In the genomic region with DNA sequence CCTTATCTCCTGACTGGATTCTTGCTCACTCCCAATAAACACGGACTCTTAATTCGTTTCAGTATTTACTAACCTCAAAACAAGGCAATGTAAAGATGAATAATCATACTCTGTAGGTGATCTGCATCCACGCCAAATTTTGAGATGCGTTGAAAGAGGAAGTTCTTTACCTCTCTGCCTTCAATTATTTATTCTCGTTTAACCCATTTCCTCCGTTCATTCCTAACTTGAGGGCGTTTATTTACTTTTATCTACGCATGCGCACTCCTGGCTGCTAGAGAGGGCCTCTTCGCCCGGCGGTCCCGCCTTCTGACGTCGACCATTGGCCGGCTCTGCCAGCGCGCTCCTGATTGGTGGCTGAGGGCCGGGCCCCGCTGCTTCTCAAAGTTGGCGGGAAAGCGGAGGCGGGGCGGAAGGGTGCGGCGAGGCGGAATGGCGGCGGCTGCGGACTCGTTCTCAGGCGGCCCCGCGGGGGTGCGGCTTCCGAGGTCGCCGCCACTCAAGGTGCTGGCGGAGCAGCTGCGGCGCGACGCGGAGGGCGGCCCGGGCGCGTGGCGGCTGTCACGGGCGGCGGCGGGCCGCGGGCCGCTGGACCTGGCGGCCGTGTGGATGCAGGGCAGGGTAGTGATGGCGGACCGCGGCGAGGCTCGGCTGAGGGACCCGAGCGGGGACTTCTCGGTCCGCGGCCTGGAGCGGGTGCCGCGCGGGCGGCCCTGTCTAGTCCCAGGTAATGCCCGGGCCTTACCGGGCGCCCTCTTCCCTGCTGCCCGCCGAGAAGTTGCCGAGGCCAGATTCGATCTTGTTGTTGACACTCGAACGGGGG, we compare ENCODE assay signal across 8 cellular contexts. TPM values are rescaled to one million over a fixed set of nuclear protein-coding genes. Genes with fewer than 3 reads are reported as not detected.
A peak's percentile ranks its signal among the peaks of the same experiment; 100 is the strongest.
DNase-seq lines count a peak whose midpoint lies in the region; ATAC-seq, FAIRE-seq and TF ChIP-seq lines count a peak whose summit lies in the region.

A gene (plus strand): TSS at position 420 of the 823 bp plus-strand sequence. CDS start 13 bp downstream, at position 433.

- H3K79me1 ChIP-seq in mesenchymal stem cell (replicated peaks; ENCODE audit: low read length, poor library complexity, severe bottlenecking), result peaks cover 22% of the 10 kb centered on the region

- WGBS in mesenchymal stem cell, result under 1% methylated on average over 79 of the region's 82 CpGs

- H3K27me3 ChIP-seq in Caco-2 (replicated peaks; ENCODE audit: control insufficient read depth, insufficient read depth, low read length) (no peaks in the 10 kb centered on the region), endocrine pancreas (ENCODE audit: control insufficient read depth, insufficient read depth, low read length) (no peaks in the 10 kb centered on the region), mesenchymal stem cell (ENCODE audit: control insufficient read depth in 1 of 2, insufficient read depth in 1 of 2, low read length in 2 of 2) (no peaks in the 10 kb centered on the region)

- H3K36me3 Mint-ChIP-seq in Caco-2 (ENCODE audit: insufficient read depth, unreplicated experiment), result peaks cover 17% of the 10 kb centered on the region

- TF ChIP-seq CTCF in Caco-2 (IDR thresholded peaks at IDR 0.05; ENCODE audit: insufficient read depth in 1 of 2, low read depth in 1 of 2, low read length in 1 of 2, severe bottlenecking in 1 of 2, unreplicated experiment in 1 of 2), result no peak

- peak within 1 kb of the TSS; percentile 71 for H4K8ac ChIP-seq in mesenchymal stem cell (ENCODE audit: low read length)

- peak within 1 kb of the TSS; percentile 73 for H3K27ac Mint-ChIP-seq in Caco-2 (ENCODE audit: unreplicated experiment)

- H2BK5ac ChIP-seq in mesenchymal stem cell (ENCODE audit: low read depth, low read length, poor library complexity, severe bottlenecking), result no peak within 1 kb of the TSS

- DNase-seq in Caco-2 (peak; percentile 95 to 96), HTR-8/SVneo (ENCODE audit: insufficient read length, low spot score) (peak; percentile 99), NOMO-1 treated with DMSO at 0.1 percent for 48 hours (lab: John Stamatoyannopoulos, UW; ENCODE audit: unreplicated experiment) (peak; percentile 99), mesenchymal stem cell (peak; percentile 94)
- DNase-seq in stimulated activated CD8-positive, alpha-beta memory T cell treated with anti-CD3 and anti-CD28 coated beads, Interleukin-12 subunit alpha, Interleukin-12 subunit beta, amount 100 ng/mL, for 4 hours (ENCODE audit: low read depth), result peak; percentile 90

- peak within 1 kb of the TSS; percentile 1 for H2BK120ac ChIP-seq in mesenchymal stem cell (ENCODE audit: low read depth, low read length)

- intact Hi-C loops in Caco-2 (cut with micrococcal nuclease; ENCODE audit: unreplicated experiment), result loop anchor here (1.0 kb wide), 1 partner anchor 32 kb away; no protein-coding TSS in a partner anchor

- peak within 1 kb of the TSS; percentile 95 for H3K4me2 ChIP-seq in mesenchymal stem cell (ENCODE audit: low read length, poor library complexity, severe bottlenecking)

- peak; percentile 40 for FAIRE-seq in HTR-8/SVneo (lab: Jason Lieb, UNC)

- no peak within 1 kb of the TSS for H2AK5ac ChIP-seq in mesenchymal stem cell (ENCODE audit: low read length, severe bottlenecking)

- H3K4me1 ChIP-seq in Caco-2, result 0 out of 2 replicates have a peak, but pooled peaks cover 3% of the 10 kb centered on the region
- H3K4me1 ChIP-seq in endocrine pancreas (ENCODE audit: control insufficient read depth, insufficient read depth, low read length), result no peaks in the 10 kb centered on the region
- H3K4me1 ChIP-seq in mesenchymal stem cell (ENCODE audit: control insufficient read depth, insufficient read depth, low read depth, low read length), result peaks cover 16% of the 10 kb centered on the region

- no peak within 1 kb of the TSS for H3K27ac ChIP-seq in mesenchymal stem cell (ENCODE audit: low read length, poor library complexity, severe bottlenecking)

- H3K9ac ChIP-seq in endocrine pancreas (ENCODE audit: control insufficient read depth, insufficient read depth, low read length), result no peak within 1 kb of the TSS
- peak within 1 kb of the TSS; percentile 83 for H3K9ac ChIP-seq in mesenchymal stem cell (ENCODE audit: low read length)

- peak within 1 kb of the TSS in 1 of 2 experiments; percentile 68 for H3K23ac ChIP-seq in mesenchymal stem cell (ENCODE audit: low read length in 2 of 2)

- no peak within 1 kb of the TSS for H3K18ac ChIP-seq in mesenchymal stem cell (ENCODE audit: low read depth in 1 of 2, low read length in 2 of 2)

- H2BK12ac ChIP-seq in mesenchymal stem cell (ENCODE audit: low read length in 2 of 2), result no peak within 1 kb of the TSS

- H3K9me3 Mint-ChIP-seq in Caco-2 (ENCODE audit: unreplicated experiment), result no peaks in the 10 kb centered on the region

- CTCF ChIA-PET in Caco-2 (lab: Charles Lee), result no interaction called here
- CTCF ChIA-PET in activated CD8-positive, alpha-beta memory T cell treated with anti-CD3 and anti-CD28 coated beads for 36 hours (lab: Charles Lee), result interaction anchor here (0.6 to 0.7 kb wide), 2 partner anchors 27 to 59 kb away, joined by 3 read pairs; no protein-coding TSS in a partner anchor

- peak within 1 kb of the TSS; percentile 26 to 76 for H3K4ac ChIP-seq in mesenchymal stem cell (ENCODE audit: low read depth in 1 of 2, low read length in 2 of 2)

- POLR2A ChIA-PET in Caco-2 (lab: Charles Lee), result no interaction called here
- POLR2A ChIA-PET in activated CD8-positive, alpha-beta memory T cell treated with anti-CD3 and anti-CD28 coated beads for 36 hours (lab: Charles Lee), result interaction anchor here (0.7 to 1.2 kb wide), 3 partner anchors 13 to 92 kb away, joined by 3 to 4 read pairs (median 3); no protein-coding TSS in a partner anchor

- no TSS peak for BruUV-seq in Caco-2 (replicated peaks; lab: Mats Ljungman, UMichigan)

- peak within 1 kb of the TSS; percentile 89 for H3K4me3 Mint-ChIP-seq in Caco-2 (ENCODE audit: unreplicated experiment)

- H3K27me3 Mint-ChIP-seq in Caco-2 (ENCODE audit: insufficient read depth, unreplicated experiment), result no peaks in the 10 kb centered on the region

- H3K14ac ChIP-seq in mesenchymal stem cell (ENCODE audit: low read length in 2 of 2), result no peak within 1 kb of the TSS

- H3K4me1 Mint-ChIP-seq in Caco-2 (ENCODE audit: low read depth, unreplicated experiment), result peaks cover 5% of the 10 kb centered on the region

- H2BK15ac ChIP-seq in mesenchymal stem cell (ENCODE audit: low read depth, poor library complexity, severe bottlenecking), result no peak within 1 kb of the TSS

- H3K9me3 ChIP-seq in Caco-2, result no peaks in the 10 kb centered on the region
- no peaks in the 10 kb centered on the region for H3K9me3 ChIP-seq in endocrine pancreas (ENCODE audit: control insufficient read depth, low read length)
- no peaks in the 10 kb centered on the region for H3K9me3 ChIP-seq in mesenchymal stem cell (ENCODE audit: control insufficient read depth, low read length)

- H4K91ac ChIP-seq in mesenchymal stem cell (ENCODE audit: low read length), result peak within 1 kb of the TSS; percentile 66

- H3K36me3 ChIP-seq in Caco-2 (ENCODE audit: control insufficient read depth, insufficient read depth, low read length), result peaks cover 1% of the 10 kb centered on the region; the same call in 1 of the 2 replicates
- no peaks in the 10 kb centered on the region for H3K36me3 ChIP-seq in endocrine pancreas (ENCODE audit: control insufficient read depth, insufficient read depth, low read length)
- no peaks in the 10 kb centered on the region for H3K36me3 ChIP-seq in mesenchymal stem cell (ENCODE audit: control insufficient read depth in 1 of 2, insufficient read depth in 2 of 2, low read depth in 1 of 2, low read length in 2 of 2)

- peak within 1 kb of the TSS; percentile 99 for H2AFZ ChIP-seq in mesenchymal stem cell (ENCODE audit: low read depth, low read length)

- H3K4me3 ChIP-seq in Caco-2 (ENCODE audit: low read depth, low read length), result peak within 1 kb of the TSS; percentile 91
- peak within 1 kb of the TSS; percentile 64 for H3K4me3 ChIP-seq in endocrine pancreas (ENCODE audit: control insufficient read depth, insufficient read depth, low read length)
- peak within 1 kb of the TSS; percentile 80 to 81 for H3K4me3 ChIP-seq in mesenchymal stem cell (ENCODE audit: insufficient read depth in 1 of 2, low read depth in 1 of 2, low read length in 2 of 2)

- ATAC-seq in GM21381 (IDR thresholded peaks at IDR 0.05; ENCODE audit: unreplicated experiment), result peak; percentile 96

RNA-seq across cellular contexts. Expression of the gene that starts here (rescaled TPM):
- 47.4 and 52.7 TPM in 2 replicates for total RNA-seq in Caco-2 (2022)
- 10 to 100 TPM; 43.1 TPM for total RNA-seq in activated CD8-positive, alpha-beta memory T cell treated with anti-CD3 and anti-CD28 coated beads for 36 hours
- 4.6 TPM for polyA plus RNA-seq in mesenchymal stem cell (2013, experiment 1 of 2)
- polyA plus RNA-seq in mesenchymal stem cell (2013, experiment 2 of 2), result 4.4 TPM
